In the genomic region with DNA sequence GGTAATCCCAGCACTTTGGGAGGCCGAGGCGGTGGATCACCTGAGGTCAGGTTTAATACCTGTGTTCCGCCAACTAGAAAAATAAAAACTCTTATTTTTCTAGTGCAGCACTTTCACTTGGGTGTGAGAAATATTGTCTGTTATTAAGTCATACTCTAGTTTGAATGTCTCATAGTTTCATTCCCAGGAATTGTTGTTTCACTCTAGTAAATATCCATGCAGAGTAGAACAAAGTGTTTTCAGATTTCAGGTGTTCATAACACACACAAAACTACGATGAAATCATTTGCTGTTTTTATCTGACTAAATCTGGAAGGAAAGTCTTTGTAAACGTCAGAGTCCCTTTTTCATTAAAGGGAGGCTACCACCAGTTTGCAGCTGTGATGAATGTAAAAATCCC, we compare ENCODE assay signal across 1 cellular context.
TF ChIP-seq lines count a peak whose summit lies in the region.

No MANE protein-coding gene starts in this region.

TF ChIP-seq in HepG2, 621 proteins besides CTCF, POLR2A, EP300 and RAD21:
- no peak for TF ChIP-seq ZFP62 (CRISPR knock-in tag; IDR thresholded peaks at IDR 0.05)
- TF ChIP-seq ZNF777 (CRISPR knock-in tag; IDR thresholded peaks at IDR 0.05), result no peak
